17 cellular contexts compared by ENCODE assay signal in genomic region chr21:32015740-32016139, GRCh38.
"Had no signal": no experiment of that assay in that cellular context is flagged by ENCODE, and none has a peak within 500 bp of the region (broad histone marks: within the 10 kb centered on the region; RNA-seq: fewer than 3 reads in every experiment).

No MANE protein-coding gene starts in this region.

- H3K4me3 ChIP-seq: adrenal gland, breast epithelium, skin epidermis, tibial nerve, vagina had no signal

- H3K27ac ChIP-seq: adrenal gland, breast epithelium, tibial nerve, vagina had no signal

- DNase-seq: activated CD4-positive, alpha-beta T cell treated with anti-CD3 and anti-CD28 coated beads, Interleukin-2, amount 10 ng/mL, durations not matched to agents 24 days and 14 days; activated CD4-positive, CD25-positive, alpha-beta regulatory T cell; activated CD8-positive, alpha-beta T cell treated with anti-CD3 and anti-CD28 coated beads for 36 hours; activated naive CD4-positive, alpha-beta T cell treated with anti-CD3 and anti-CD28 coated beads, Interleukin-2, amount 10 ng/mL, durations not matched to agents 7 days and 5 days; activated T-cell treated with anti-CD3 and anti-CD28 coated beads, Interleukin-2, amount 50 U/mL, for 24 hours; cerebellar nuclear complex; cortex of kidney; foreskin fibroblast; left ventricle myocardium superior; naive B cell; right cardiac atrium; T-helper 9 cell had no signal

- H3K36me3 ChIP-seq: adrenal gland, breast epithelium, tibial nerve, vagina had no signal

- H3K27me3 ChIP-seq: adrenal gland, breast epithelium, tibial nerve, vagina had no signal

- H3K4me1 ChIP-seq: adrenal gland, breast epithelium had no signal

- H3K9me3 ChIP-seq: adrenal gland, breast epithelium, tibial nerve, vagina had no signal

- ATAC-seq: activated CD8-positive, alpha-beta T cell treated with anti-CD3 and anti-CD28 coated beads for 36 hours; left ventricle myocardium superior; right cardiac atrium had no signal
